8 cellular contexts compared by ENCODE assay signal in genomic region chr2:46942143-46942526, GRCh38. TPM values are rescaled to one million over a fixed set of nuclear protein-coding genes. Genes with fewer than 3 reads are reported as not detected.
DNase-seq lines count a peak whose midpoint lies in the region; TF ChIP-seq lines count a peak whose summit lies in the region.

No MANE protein-coding gene starts in this region.

- no peaks in the 10 kb centered on the region for H4K20me1 ChIP-seq in OCI-LY1 (ENCODE audit: insufficient read depth, low read length)

- TF ChIP-seq CTCF in GM06990 (IDR thresholded peaks at IDR 0.05; ENCODE audit: insufficient read depth, low read length, poor library complexity, severe bottlenecking) = no peak
- no peak for TF ChIP-seq CTCF in OCI-LY1 (IDR thresholded peaks at IDR 0.05; ENCODE audit: low read length)
- TF ChIP-seq CTCF in vagina (IDR thresholded peaks at IDR 0.05) = no peak

- peak overlapping the region; percentile 92 for H3K27ac ChIP-seq in OCI-LY1 (ENCODE audit: low read depth, low read length, poor library complexity, severe bottlenecking)
- peak overlapping the region; percentile 38 for H3K27ac ChIP-seq in rectal smooth muscle tissue (ENCODE audit: low read depth, low read length)
- H3K27ac ChIP-seq in vagina = peak overlapping the region; percentile 81

- no peaks in the 10 kb centered on the region for H3K27me3 Mint-ChIP-seq in activated T-helper 2 cell treated with anti-CD3 and anti-CD28 coated beads, Interferon-gamma antibody, Interleukin-2, Interleukin-4, amounts not matched to agents 10 μg/mL and 5 μg/mL and 100 μg/mL, durations not matched to agents 14 hours and 24 hours and 36 hours (ENCODE audit: low read depth)

- H3K4me1 ChIP-seq in OCI-LY1 (ENCODE audit: insufficient read depth, low read length, severe bottlenecking) (peaks cover 68% of the 10 kb centered on the region), rectal smooth muscle tissue (ENCODE audit: control insufficient read depth, insufficient read depth, low read length) (peaks cover 3% of the 10 kb centered on the region), vagina (peaks cover 46% of the 10 kb centered on the region)

- peak overlapping the region; percentile 99 for H3K27ac Mint-ChIP-seq in activated T-helper 2 cell treated with anti-CD3 and anti-CD28 coated beads, Interferon-gamma antibody, Interleukin-2, Interleukin-4, amounts not matched to agents 10 μg/mL and 5 μg/mL and 100 μg/mL, durations not matched to agents 14 hours and 24 hours and 36 hours

- peaks cover 46% of the 10 kb centered on the region for H3K4me1 Mint-ChIP-seq in activated T-helper 2 cell treated with anti-CD3 and anti-CD28 coated beads, Interferon-gamma antibody, Interleukin-2, Interleukin-4, amounts not matched to agents 10 μg/mL and 5 μg/mL and 100 μg/mL, durations not matched to agents 14 hours and 24 hours and 36 hours (ENCODE audit: low read depth)

- DNase-seq in GM06990 (ENCODE audit: extremely low read depth, insufficient read length) (peak; percentile 75), HCEC 1CT (peak; percentile 6), globus pallidus (ENCODE audit: low spot score) (peak; percentile 38), vagina (ENCODE audit: extremely low spot score in 2 of 2) (no peak), NCI-H2081 treated with DMSO at 0.1 percent for 48 hours (lab: John Stamatoyannopoulos, UW) (no peak)
- DNase-seq in activated T-helper 2 cell treated with anti-CD3 and anti-CD28 coated beads, Interferon-gamma antibody, Interleukin-2, Interleukin-4, amounts not matched to agents 10 μg/mL and 5 μg/mL and 100 μg/mL, durations not matched to agents 14 hours and 24 hours and 36 hours (ENCODE audit: low spot score) = peak; percentile 69

- peaks cover 37% of the 10 kb centered on the region for H3K36me3 Mint-ChIP-seq in activated T-helper 2 cell treated with anti-CD3 and anti-CD28 coated beads, Interferon-gamma antibody, Interleukin-2, Interleukin-4, amounts not matched to agents 10 μg/mL and 5 μg/mL and 100 μg/mL, durations not matched to agents 14 hours and 24 hours and 36 hours (ENCODE audit: low read depth)

- no peaks in the 10 kb centered on the region for H3K9me3 Mint-ChIP-seq in activated T-helper 2 cell treated with anti-CD3 and anti-CD28 coated beads, Interferon-gamma antibody, Interleukin-2, Interleukin-4, amounts not matched to agents 10 μg/mL and 5 μg/mL and 100 μg/mL, durations not matched to agents 14 hours and 24 hours and 36 hours

- H3K4me3 ChIP-seq in GM06990 (replicated peaks; ENCODE audit: low read depth, low read length) (peak overlapping the region; percentile 80), OCI-LY1 (ENCODE audit: low read depth, low read length, poor library complexity, severe bottlenecking) (peak overlapping the region; percentile 84), rectal smooth muscle tissue (ENCODE audit: low read length) (peak overlapping the region; percentile 91), vagina (peak overlapping the region; percentile 69 to 90)

- intact Hi-C loops in activated T-helper 2 cell treated with anti-CD3 and anti-CD28 coated beads, Interferon-gamma antibody, Interleukin-2, Interleukin-4, amounts not matched to agents 10 μg/mL and 5 μg/mL and 100 μg/mL, durations not matched to agents 14 hours and 24 hours and 36 hours (cut with micrococcal nuclease) = loop anchor here (1.0 kb wide), 1 partner anchor 43 kb away; no protein-coding TSS in a partner anchor
- intact Hi-C loops in vagina (cut with DNase I) = no loop called here

- peaks cover 3% of the 10 kb centered on the region for H3K36me3 ChIP-seq in GM06990 (ENCODE audit: control insufficient read depth, insufficient read depth, low read length)
- H3K36me3 ChIP-seq in OCI-LY1 (ENCODE audit: insufficient read depth, low read length) = peaks cover 19% of the 10 kb centered on the region; the same call in 1 of the 2 replicates
- no peaks in the 10 kb centered on the region for H3K36me3 ChIP-seq in rectal smooth muscle tissue (ENCODE audit: control insufficient read depth, insufficient read depth, low read length)
- no peaks in the 10 kb centered on the region for H3K36me3 ChIP-seq in vagina

- H3K27me3 ChIP-seq in GM06990 (replicated peaks; ENCODE audit: control insufficient read depth, insufficient read depth, low read length) (no peaks in the 10 kb centered on the region), OCI-LY1 (ENCODE audit: insufficient read depth, low read length) (no peaks in the 10 kb centered on the region), rectal smooth muscle tissue (ENCODE audit: control insufficient read depth, insufficient read depth, low read length) (no peaks in the 10 kb centered on the region), vagina (no peaks in the 10 kb centered on the region)

- no peaks in the 10 kb centered on the region for H3K9me2 ChIP-seq in OCI-LY1 (ENCODE audit: low read depth, low read length)

- H3K79me2 ChIP-seq in OCI-LY1 (ENCODE audit: insufficient read depth, low read length) = peaks cover 48% of the 10 kb centered on the region

- peak overlapping the region; percentile 99 for H3K4me3 Mint-ChIP-seq in activated T-helper 2 cell treated with anti-CD3 and anti-CD28 coated beads, Interferon-gamma antibody, Interleukin-2, Interleukin-4, amounts not matched to agents 10 μg/mL and 5 μg/mL and 100 μg/mL, durations not matched to agents 14 hours and 24 hours and 36 hours (ENCODE audit: low read depth)

- TF ChIP-seq POLR2A in vagina (IDR thresholded peaks at IDR 0.05) = no peak

- no peaks in the 10 kb centered on the region for H3K9me3 ChIP-seq in OCI-LY1 (ENCODE audit: low read length)
- H3K9me3 ChIP-seq in vagina = no peaks in the 10 kb centered on the region

- H3K9ac ChIP-seq in OCI-LY1 (ENCODE audit: low read length) (peak overlapping the region; percentile 93), rectal smooth muscle tissue (ENCODE audit: low read length) (peak overlapping the region; percentile 36)

- no peaks in the 10 kb centered on the region for H3F3A ChIP-seq in OCI-LY1 (ENCODE audit: insufficient read depth, low read length)

- no peak overlapping the region for H2AFZ ChIP-seq in OCI-LY1 (ENCODE audit: low read length)

- H3K4me2 ChIP-seq in OCI-LY1 (ENCODE audit: low read length) = peak overlapping the region; percentile 87

RNA-seq across cellular contexts. Expression of gene TTC7A, which starts 1.1 kb away (rescaled TPM):
- 75.2 and 75.5 TPM in 2 replicates for total RNA-seq in activated T-helper 2 cell treated with anti-CD3 and anti-CD28 coated beads, Interferon-gamma antibody, Interleukin-2, Interleukin-4, amounts not matched to agents 10 μg/mL and 5 μg/mL and 100 μg/mL, durations not matched to agents 14 hours and 24 hours and 36 hours
- 38.8 TPM for total RNA-seq in vagina

RNA-seq across cellular contexts. Expression of gene MCFD2, which starts 26.5 kb away (rescaled TPM):
- total RNA-seq in activated T-helper 2 cell treated with anti-CD3 and anti-CD28 coated beads, Interferon-gamma antibody, Interleukin-2, Interleukin-4, amounts not matched to agents 10 μg/mL and 5 μg/mL and 100 μg/mL, durations not matched to agents 14 hours and 24 hours and 36 hours = 45.2 and 46.0 TPM in 2 replicates
- total RNA-seq in vagina = 89.4 TPM

Comparison
In these comparisons a context has a peak if more than half of its experiments do, and no peak if none do; other contexts are left out.
1. DNase-seq: peak in GM06990 (single experiment), HCEC 1CT (single experiment), activated T-helper 2 cell treated with anti-CD3 and anti-CD28 coated beads, Interferon-gamma antibody, Interleukin-2, Interleukin-4, amounts not matched to agents 10 μg/mL and 5 μg/mL and 100 μg/mL, durations not matched to agents 14 hours and 24 hours and 36 hours (single experiment) and globus pallidus (single experiment); none in vagina (0 of 2) and NCI-H2081 treated with DMSO at 0.1 percent for 48 hours (single experiment).
2. H3K27ac ChIP-seq: peak in every context shown above with its lines; median percentile 92 in OCI-LY1; 81 in vagina; 38 in rectal smooth muscle tissue.
3. Peak in every context shown above with its lines, with median percentiles within 50 percentile points of each other: H3K4me3 ChIP-seq.